Comparison of ENCODE assay signal across 27 cellular contexts in the genomic region with DNA sequence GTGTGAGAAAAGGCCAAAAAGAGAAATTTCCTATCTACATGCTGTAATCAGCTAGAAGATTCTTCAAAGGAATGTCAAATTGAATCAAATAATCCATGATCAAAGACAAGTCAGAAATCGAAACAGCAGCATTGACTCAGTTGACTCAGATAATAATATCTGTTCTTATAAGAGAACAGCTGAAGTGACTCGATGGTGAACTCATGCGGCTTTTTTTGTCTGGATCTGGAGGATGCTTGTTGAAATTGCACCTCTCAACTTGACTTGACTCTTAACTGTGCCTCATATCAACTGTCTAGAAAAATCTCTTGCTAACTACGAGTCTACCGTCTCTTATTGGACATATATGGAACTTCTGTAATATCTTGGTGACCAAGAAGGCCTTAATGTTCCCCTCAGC.
"Had no signal": no experiment of that assay in that cellular context is flagged by ENCODE, and none has a peak within 500 bp of the region (broad histone marks: within the 10 kb centered on the region; RNA-seq: fewer than 3 reads in every experiment).

No MANE protein-coding gene starts in this region.

- H3K36me3 ChIP-seq: left lung, lower lobe of right lung, pancreas, prostate gland, right lobe of liver, stomach, thyroid gland, transverse colon, upper lobe of left lung, vagina had no signal

- H3K27ac Mint-ChIP-seq: immature natural killer cell; naive thymus-derived CD4-positive, alpha-beta T cell; natural killer cell treated with Interleukin-12 subunit alpha and Interleukin-12 subunit beta and Interleukin-15 and Interleukin-18, amount 100 ng/mL, for 72 hours; stimulated activated naive B cell treated with anti-CD40 and anti-IgM and Interleukin-4, amounts not matched to agents 10 μg/mL and 1 μg/mL and 100 μg/mL, for 72 hours had no signal

- H3K36me3 Mint-ChIP-seq: immature natural killer cell; naive thymus-derived CD4-positive, alpha-beta T cell; natural killer cell treated with Interleukin-12 subunit alpha and Interleukin-12 subunit beta and Interleukin-15 and Interleukin-18, amount 100 ng/mL, for 72 hours; stimulated activated naive B cell treated with anti-CD40 and anti-IgM and Interleukin-4, amounts not matched to agents 10 μg/mL and 1 μg/mL and 100 μg/mL, for 72 hours had no signal

- H3K27ac ChIP-seq: left lung, lower lobe of right lung, pancreas, prostate gland, right lobe of liver, skin epidermis, stomach, testis, thyroid gland, transverse colon, upper lobe of left lung, vagina had no signal

- H3K4me3 Mint-ChIP-seq: immature natural killer cell; naive thymus-derived CD4-positive, alpha-beta T cell; natural killer cell treated with Interleukin-12 subunit alpha and Interleukin-12 subunit beta and Interleukin-15 and Interleukin-18, amount 100 ng/mL, for 72 hours; stimulated activated naive B cell treated with anti-CD40 and anti-IgM and Interleukin-4, amounts not matched to agents 10 μg/mL and 1 μg/mL and 100 μg/mL, for 72 hours had no signal

- H3K4me3 ChIP-seq: left lung, lower lobe of right lung, pancreas, prostate gland, right lobe of liver, skin epidermis, stomach, testis, thyroid gland, transverse colon, upper lobe of left lung, vagina had no signal

- H3K27me3 Mint-ChIP-seq: natural killer cell treated with Interleukin-12 subunit alpha and Interleukin-12 subunit beta and Interleukin-15 and Interleukin-18, amount 100 ng/mL, for 72 hours; stimulated activated naive B cell treated with anti-CD40 and anti-IgM and Interleukin-4, amounts not matched to agents 10 μg/mL and 1 μg/mL and 100 μg/mL, for 72 hours had no signal

- H3K27me3 ChIP-seq: left lung, pancreas, right lobe of liver, stomach, testis, thyroid gland, transverse colon, upper lobe of left lung, vagina had no signal

- DNase-seq: hypothalamus; immature natural killer cell; kidney; left colon; left lung; lower lobe of right lung; mammary epithelial cell; mesenchymal stem cell; naive thymus-derived CD4-positive, alpha-beta T cell; pancreas; posterior cingulate gyrus; right lobe of liver; stimulated activated CD4-positive, alpha-beta T cell treated with anti-CD3 and anti-CD28 coated beads, Interleukin-12 subunit alpha, Interleukin-12 subunit beta, amount 100 ng/mL, for 4 hours; stimulated activated CD4-positive, alpha-beta T cell treated with anti-CD3 and anti-CD28 coated beads, Interleukin-15, amount 100 ng/mL, for 24 hours; stimulated activated CD4-positive, alpha-beta T cell treated with anti-CD3 and anti-CD28 coated beads, Interleukin-2, amount 100 ng/mL, for 24 hours; stimulated activated CD4-positive, alpha-beta T cell treated with anti-CD3 and anti-CD28 coated beads, Interleukin-4, amount 100 ng/mL, for 1 hour; stimulated activated naive B cell treated with anti-CD40 and anti-IgM and Interleukin-4, amounts not matched to agents 10 μg/mL and 1 μg/mL and 100 μg/mL, for 72 hours; stimulated activated naive CD8-positive, alpha-beta T cell treated with anti-CD3 and anti-CD28 coated beads, Interleukin-15, Interleukin-2, amounts not matched to agents 100 U/mL and 50 U/mL, for 24 hours; stomach; testis; thyroid gland; transverse colon; upper lobe of left lung had no signal

- H3K4me1 ChIP-seq: left lung, lower lobe of right lung, pancreas, prostate gland, right lobe of liver, stomach, testis, transverse colon, upper lobe of left lung, vagina had no signal

- H3K9me3 ChIP-seq: left lung, lower lobe of right lung, pancreas, prostate gland, right lobe of liver, stomach, testis, thyroid gland, transverse colon, upper lobe of left lung, vagina had no signal

- ATAC-seq: left colon; left lung; lower lobe of right lung; naive thymus-derived CD4-positive, alpha-beta T cell; natural killer cell treated with Interleukin-12 subunit alpha and Interleukin-12 subunit beta and Interleukin-15 and Interleukin-18, amount 100 ng/mL, for 72 hours; pancreas; right lobe of liver; stimulated activated naive B cell treated with anti-CD40 and anti-IgM and Interleukin-4, amounts not matched to agents 10 μg/mL and 1 μg/mL and 100 μg/mL, for 72 hours; stimulated activated naive CD8-positive, alpha-beta T cell treated with anti-CD3 and anti-CD28 coated beads, Interleukin-15, Interleukin-2, amounts not matched to agents 100 U/mL and 50 U/mL, for 24 hours had no signal

- H3K4me1 Mint-ChIP-seq: immature natural killer cell; naive thymus-derived CD4-positive, alpha-beta T cell; stimulated activated naive B cell treated with anti-CD40 and anti-IgM and Interleukin-4, amounts not matched to agents 10 μg/mL and 1 μg/mL and 100 μg/mL, for 72 hours had no signal
